In genomic region chr10:110414563-110415309, GRCh38 we compare ENCODE assay signal across 1 cellular context.
TF ChIP-seq lines count a peak whose summit lies in the region.

No MANE protein-coding gene starts in this region.

TF ChIP-seq in GM12878, 131 proteins besides CTCF, POLR2A, EP300 and RAD21 (continued from another document and continues in another):
- TF ChIP-seq ZNF687 (IDR thresholded peaks at IDR 0.05): peak; percentile 86; the same call in 1 of the 2 replicates
- 0 out of 2 replicates have a peak, but pooled peaks have one; percentile 69 for TF ChIP-seq STAT3 (IDR thresholded peaks at IDR 0.05; ENCODE audit: low read depth, low read length)
- peak; percentile 83; the same call in 1 of the 2 replicates for TF ChIP-seq ZNF592 (IDR thresholded peaks at IDR 0.05)
- no peak for TF ChIP-seq E2F4 (IDR thresholded peaks at IDR 0.05; ENCODE audit: low read depth, low read length)
- TF ChIP-seq NR2C1 (IDR thresholded peaks at IDR 0.05): peak; percentile 13
- peak; percentile 57; the same call in 1 of the 2 replicates for TF ChIP-seq PKNOX1 (IDR thresholded peaks at IDR 0.05)
- TF ChIP-seq ZSCAN29 (IDR thresholded peaks at IDR 0.05): no peak; the same call in 1 of the 2 replicates
- TF ChIP-seq TBL1XR1 (IDR thresholded peaks at IDR 0.05; ENCODE audit: low read depth, low read length): peak; percentile 99
- TF ChIP-seq ZBTB33 (IDR thresholded peaks at IDR 0.05): no peak
- peak; percentile 30; the same call in 1 of the 2 replicates for TF ChIP-seq SMC3 (IDR thresholded peaks at IDR 0.05; ENCODE audit: borderline replicate concordance, low read length)
- peak; percentile 99 for TF ChIP-seq IKZF1 (conservative IDR thresholded peaks at IDR 0.05)
- no peak for TF ChIP-seq RCOR1 (conservative IDR thresholded peaks at IDR 0.05; ENCODE audit: low read depth, low read length)
- no peak for TF ChIP-seq MYB (IDR thresholded peaks at IDR 0.05; ENCODE audit: borderline replicate concordance, low read depth, low read length)
- TF ChIP-seq POLR2AphosphoS2 (IDR thresholded peaks at IDR 0.05; ENCODE audit: low read depth, low read length): no peak
- TF ChIP-seq TCF7 (IDR thresholded peaks at IDR 0.05; ENCODE audit: borderline replicate concordance): peak; percentile 71; the same call in 1 of the 2 replicates
- peak in 1 of 2 experiments; percentile 77; a peak in 1 of 3 replicates for TF ChIP-seq EGR1 (IDR thresholded peaks at IDR 0.05; ENCODE audit: borderline replicate concordance in 1 of 2, low read depth in 2 of 2, low read length in 2 of 2)
- TF ChIP-seq MXI1 (IDR thresholded peaks at IDR 0.05; ENCODE audit: low read depth, low read length): no peak; the same call in none of the 2 replicates
- peak; percentile 93 for TF ChIP-seq RELA (IDR thresholded peaks at IDR 0.05; ENCODE audit: borderline replicate concordance, partially characterized antibody)
- no peak; the same call in none of the 2 replicates for TF ChIP-seq BMI1 (IDR thresholded peaks at IDR 0.05; ENCODE audit: borderline replicate concordance)
- no peak for TF ChIP-seq SREBF1 (IDR thresholded peaks at IDR 0.05; ENCODE audit: low read length)
- peak; percentile 82 to 85 for TF ChIP-seq BHLHE40 (IDR thresholded peaks at IDR 0.05; ENCODE audit: borderline replicate concordance in 1 of 2, low read depth in 2 of 2, low read length in 1 of 2)
- TF ChIP-seq HDAC6 (IDR thresholded peaks at IDR 0.05; ENCODE audit: unreplicated experiment): no peak
- TF ChIP-seq BACH1 (IDR thresholded peaks at IDR 0.05; ENCODE audit: borderline replicate concordance): peak; percentile 97
- no peak for TF ChIP-seq USF2 (IDR thresholded peaks at IDR 0.05; ENCODE audit: borderline replicate concordance, low read depth, low read length)
- TF ChIP-seq KAT2A (conservative IDR thresholded peaks at IDR 0.05; ENCODE audit: control insufficient read depth, low read depth, low read length): no peak
- TF ChIP-seq ZBED1 (IDR thresholded peaks at IDR 0.05; ENCODE audit: borderline replicate concordance): peak; percentile 98
- no peak for TF ChIP-seq ASH2L (IDR thresholded peaks at IDR 0.05; ENCODE audit: borderline replicate concordance, low read depth)
- no peak for TF ChIP-seq SREBF2 (IDR thresholded peaks at IDR 0.05; ENCODE audit: low read length)
- peak; percentile 95 for TF ChIP-seq SMARCA5 (IDR thresholded peaks at IDR 0.05)
- TF ChIP-seq CHD1 (IDR thresholded peaks at IDR 0.05; ENCODE audit: low read depth, low read length): 0 out of 2 replicates have a peak, but pooled peaks have one; percentile 36
- TF ChIP-seq LARP7 (IDR thresholded peaks at IDR 0.05): no peak; the same call in 1 of the 2 replicates
- TF ChIP-seq TAF1 (IDR thresholded peaks at IDR 0.05; ENCODE audit: borderline replicate concordance, low read depth, low read length): no peak
- TF ChIP-seq BRCA1 (IDR thresholded peaks at IDR 0.05; ENCODE audit: low read depth, low read length): no peak
- TF ChIP-seq SP1 (IDR thresholded peaks at IDR 0.05; ENCODE audit: low read depth, low read length): peak; percentile 84
- TF ChIP-seq HCFC1 (IDR thresholded peaks at IDR 0.05; ENCODE audit: low read length): no peak
- no peak for TF ChIP-seq ZBTB4 (CRISPR knock-in tag; IDR thresholded peaks at IDR 0.05)
- TF ChIP-seq MTA2 (IDR thresholded peaks at IDR 0.05; ENCODE audit: low read depth): peak; percentile 97
- TF ChIP-seq JUND (IDR thresholded peaks at IDR 0.05; ENCODE audit: low read depth, low read length): peak; percentile 80; the same call in 1 of the 2 replicates
- TF ChIP-seq HDAC2 (IDR thresholded peaks at IDR 0.05): no peak
- TF ChIP-seq IRF4 (IDR thresholded peaks at IDR 0.05; ENCODE audit: low read depth, low read length): no peak
- TF ChIP-seq WRNIP1 (IDR thresholded peaks at IDR 0.05; ENCODE audit: borderline replicate concordance, low read depth, low read length): no peak
- no peak for TF ChIP-seq SIX5 (IDR thresholded peaks at IDR 0.05; ENCODE audit: low read depth, low read length, severe bottlenecking)
- peak; percentile 95 for TF ChIP-seq RELB (IDR thresholded peaks at IDR 0.05; ENCODE audit: low read depth)
- no peak for TF ChIP-seq KDM1A (IDR thresholded peaks at IDR 0.05; ENCODE audit: borderline replicate concordance)
